ENCODE assay signal across 1 cellular context in the genomic region with DNA sequence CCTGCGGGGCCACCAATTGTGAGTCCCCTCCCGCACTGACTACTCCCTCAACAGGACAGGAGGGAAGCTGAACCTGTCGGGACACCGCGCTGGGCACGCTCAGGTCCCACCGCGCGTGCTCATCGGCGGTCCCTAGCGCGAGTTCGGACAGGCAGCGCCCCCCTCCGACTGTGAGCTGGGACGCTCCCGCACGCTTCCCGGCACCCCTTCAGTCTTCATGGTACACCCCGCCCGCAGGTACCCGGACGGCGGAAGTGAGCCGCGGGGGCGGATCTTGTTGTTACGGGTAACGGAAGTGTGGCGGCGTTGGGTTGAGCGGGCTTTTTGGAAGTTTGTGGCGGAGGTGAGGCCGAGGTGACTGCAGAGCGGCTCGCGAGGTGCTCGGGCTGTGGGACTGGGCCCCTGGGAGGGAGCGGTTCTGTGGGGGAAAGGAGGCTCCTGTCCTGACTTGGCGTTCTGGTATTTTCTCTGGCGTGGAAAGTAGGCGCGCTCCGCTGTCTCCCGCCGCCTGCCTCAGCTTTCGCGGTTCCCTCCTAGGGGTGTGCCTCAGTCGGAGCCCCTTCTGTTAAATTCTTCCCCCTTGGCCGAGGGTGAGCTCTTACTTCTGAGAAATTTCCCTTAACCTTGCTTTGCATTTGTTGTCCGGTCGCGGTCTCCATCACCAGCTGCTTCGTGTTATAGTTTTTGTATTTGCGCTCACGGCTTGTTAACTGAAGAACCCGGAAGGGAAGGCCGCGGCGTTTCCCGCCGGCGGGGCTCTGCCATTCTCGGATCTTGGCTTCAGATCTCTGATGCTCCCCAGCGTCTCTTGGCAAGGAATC.
A peak's percentile ranks its signal among the peaks of the same experiment; 100 is the strongest.
TF ChIP-seq lines count a peak whose summit lies in the region.

A gene (plus strand): TSS at position 289 of the 821 bp plus-strand sequence. CDS start 3,669 bp downstream, outside the sequence.

TF ChIP-seq in HepG2, 621 proteins besides CTCF, POLR2A, EP300 and RAD21 (continued from another document and continues in another):
- TF ChIP-seq, protein P1, sequence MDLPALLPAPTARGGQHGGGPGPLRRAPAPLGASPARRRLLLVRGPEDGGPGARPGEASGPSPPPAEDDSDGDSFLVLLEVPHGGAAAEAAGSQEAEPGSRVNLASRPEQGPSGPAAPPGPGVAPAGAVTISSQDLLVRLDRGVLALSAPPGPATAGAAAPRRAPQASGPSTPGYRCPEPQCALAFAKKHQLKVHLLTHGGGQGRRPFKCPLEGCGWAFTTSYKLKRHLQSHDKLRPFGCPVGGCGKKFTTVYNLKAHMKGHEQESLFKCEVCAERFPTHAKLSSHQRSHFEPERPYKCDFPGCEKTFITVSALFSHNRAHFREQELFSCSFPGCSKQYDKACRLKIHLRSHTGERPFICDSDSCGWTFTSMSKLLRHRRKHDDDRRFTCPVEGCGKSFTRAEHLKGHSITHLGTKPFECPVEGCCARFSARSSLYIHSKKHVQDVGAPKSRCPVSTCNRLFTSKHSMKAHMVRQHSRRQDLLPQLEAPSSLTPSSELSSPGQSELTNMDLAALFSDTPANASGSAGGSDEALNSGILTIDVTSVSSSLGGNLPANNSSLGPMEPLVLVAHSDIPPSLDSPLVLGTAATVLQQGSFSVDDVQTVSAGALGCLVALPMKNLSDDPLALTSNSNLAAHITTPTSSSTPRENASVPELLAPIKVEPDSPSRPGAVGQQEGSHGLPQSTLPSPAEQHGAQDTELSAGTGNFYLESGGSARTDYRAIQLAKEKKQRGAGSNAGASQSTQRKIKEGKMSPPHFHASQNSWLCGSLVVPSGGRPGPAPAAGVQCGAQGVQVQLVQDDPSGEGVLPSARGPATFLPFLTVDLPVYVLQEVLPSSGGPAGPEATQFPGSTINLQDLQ (CRISPR knock-in tag; IDR thresholded peaks at IDR 0.05) = 0 out of 2 replicates have a peak, but pooled peaks have one; percentile 41
- TF ChIP-seq, protein P2, sequence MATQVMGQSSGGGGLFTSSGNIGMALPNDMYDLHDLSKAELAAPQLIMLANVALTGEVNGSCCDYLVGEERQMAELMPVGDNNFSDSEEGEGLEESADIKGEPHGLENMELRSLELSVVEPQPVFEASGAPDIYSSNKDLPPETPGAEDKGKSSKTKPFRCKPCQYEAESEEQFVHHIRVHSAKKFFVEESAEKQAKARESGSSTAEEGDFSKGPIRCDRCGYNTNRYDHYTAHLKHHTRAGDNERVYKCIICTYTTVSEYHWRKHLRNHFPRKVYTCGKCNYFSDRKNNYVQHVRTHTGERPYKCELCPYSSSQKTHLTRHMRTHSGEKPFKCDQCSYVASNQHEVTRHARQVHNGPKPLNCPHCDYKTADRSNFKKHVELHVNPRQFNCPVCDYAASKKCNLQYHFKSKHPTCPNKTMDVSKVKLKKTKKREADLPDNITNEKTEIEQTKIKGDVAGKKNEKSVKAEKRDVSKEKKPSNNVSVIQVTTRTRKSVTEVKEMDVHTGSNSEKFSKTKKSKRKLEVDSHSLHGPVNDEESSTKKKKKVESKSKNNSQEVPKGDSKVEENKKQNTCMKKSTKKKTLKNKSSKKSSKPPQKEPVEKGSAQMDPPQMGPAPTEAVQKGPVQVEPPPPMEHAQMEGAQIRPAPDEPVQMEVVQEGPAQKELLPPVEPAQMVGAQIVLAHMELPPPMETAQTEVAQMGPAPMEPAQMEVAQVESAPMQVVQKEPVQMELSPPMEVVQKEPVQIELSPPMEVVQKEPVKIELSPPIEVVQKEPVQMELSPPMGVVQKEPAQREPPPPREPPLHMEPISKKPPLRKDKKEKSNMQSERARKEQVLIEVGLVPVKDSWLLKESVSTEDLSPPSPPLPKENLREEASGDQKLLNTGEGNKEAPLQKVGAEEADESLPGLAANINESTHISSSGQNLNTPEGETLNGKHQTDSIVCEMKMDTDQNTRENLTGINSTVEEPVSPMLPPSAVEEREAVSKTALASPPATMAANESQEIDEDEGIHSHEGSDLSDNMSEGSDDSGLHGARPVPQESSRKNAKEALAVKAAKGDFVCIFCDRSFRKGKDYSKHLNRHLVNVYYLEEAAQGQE (IDR thresholded peaks at IDR 0.05; ENCODE audit: borderline replicate concordance in 1 of 2, low read depth in 1 of 2, low read length in 2 of 2) = no peak
- TF ChIP-seq ISX (CRISPR knock-in tag; conservative IDR thresholded peaks at IDR 0.05) (peak; percentile 57; the same call in 1 of the 2 replicates), ZEB1 (IDR thresholded peaks at IDR 0.05; ENCODE audit: insufficient replicate concordance, low read depth) (peak; percentile 45), ETV5 (CRISPR knock-in tag; IDR thresholded peaks at IDR 0.05; ENCODE audit: borderline replicate concordance) (peak; percentile 72), SRSF1 (optimal IDR thresholded peaks at IDR 0.05; ENCODE audit: low read depth, low read length) (peak; percentile 88), ARNTL (CRISPR knock-in tag; IDR thresholded peaks at IDR 0.05) (0 out of 2 replicates have a peak, but pooled peaks have one; percentile 51), NKX3-1 (CRISPR knock-in tag; IDR thresholded peaks at IDR 0.05) (0 out of 2 replicates have a peak, but pooled peaks have one; percentile 20), TCF12 (IDR thresholded peaks at IDR 0.05) (no peak), TCF12 (CRISPR knock-in tag; IDR thresholded peaks at IDR 0.05) (peak; percentile 56; the same call in 1 of the 2 replicates), ZFP90 (CRISPR knock-in tag; IDR thresholded peaks at IDR 0.05; ENCODE audit: borderline replicate concordance) (peak; percentile 26; the same call in 1 of the 2 replicates), RELA (CRISPR knock-in tag; IDR thresholded peaks at IDR 0.05) (peak; percentile 71; the same call in 1 of the 2 replicates), ZFP36L1 (CRISPR knock-in tag; IDR thresholded peaks at IDR 0.05) (peak; percentile 91), POLR2G (IDR thresholded peaks at IDR 0.05; ENCODE audit: low read depth, low read length) (peak; percentile 62), MEIS1 (CRISPR knock-in tag; IDR thresholded peaks at IDR 0.05; ENCODE audit: borderline replicate concordance) (no peak; the same call in 1 of the 2 replicates), ZNF446 (CRISPR knock-in tag; IDR thresholded peaks at IDR 0.05) (no peak), NFYB (CRISPR knock-in tag; IDR thresholded peaks at IDR 0.05) (no peak; the same call in 1 of the 2 replicates), KMT2A (CRISPR knock-in tag; IDR thresholded peaks at IDR 0.05) (peak; percentile 87; the same call in 1 of the 2 replicates), SAP130 (CRISPR knock-in tag; IDR thresholded peaks at IDR 0.05; ENCODE audit: low read depth) (peak; percentile 100), HMGA1 (CRISPR knock-in tag; conservative IDR thresholded peaks at IDR 0.05) (no peak), ZC3H4 (CRISPR knock-in tag; IDR thresholded peaks at IDR 0.05; ENCODE audit: borderline replicate concordance) (no peak), REPIN1 (CRISPR knock-in tag; IDR thresholded peaks at IDR 0.05; ENCODE audit: borderline replicate concordance, low read depth) (peak; percentile 89; the same call in 1 of the 2 replicates), ZNF296 (CRISPR knock-in tag; conservative IDR thresholded peaks at IDR 0.05) (peak; percentile 44; the same call in 1 of the 2 replicates), XBP1 (CRISPR knock-in tag; IDR thresholded peaks at IDR 0.05) (no peak), FOXA3 (CRISPR knock-in tag; IDR thresholded peaks at IDR 0.05) (peak; percentile 32), EED (CRISPR knock-in tag; IDR thresholded peaks at IDR 0.05) (peak; percentile 86; the same call in 1 of the 2 replicates)
- TF ChIP-seq, protein P3, sequence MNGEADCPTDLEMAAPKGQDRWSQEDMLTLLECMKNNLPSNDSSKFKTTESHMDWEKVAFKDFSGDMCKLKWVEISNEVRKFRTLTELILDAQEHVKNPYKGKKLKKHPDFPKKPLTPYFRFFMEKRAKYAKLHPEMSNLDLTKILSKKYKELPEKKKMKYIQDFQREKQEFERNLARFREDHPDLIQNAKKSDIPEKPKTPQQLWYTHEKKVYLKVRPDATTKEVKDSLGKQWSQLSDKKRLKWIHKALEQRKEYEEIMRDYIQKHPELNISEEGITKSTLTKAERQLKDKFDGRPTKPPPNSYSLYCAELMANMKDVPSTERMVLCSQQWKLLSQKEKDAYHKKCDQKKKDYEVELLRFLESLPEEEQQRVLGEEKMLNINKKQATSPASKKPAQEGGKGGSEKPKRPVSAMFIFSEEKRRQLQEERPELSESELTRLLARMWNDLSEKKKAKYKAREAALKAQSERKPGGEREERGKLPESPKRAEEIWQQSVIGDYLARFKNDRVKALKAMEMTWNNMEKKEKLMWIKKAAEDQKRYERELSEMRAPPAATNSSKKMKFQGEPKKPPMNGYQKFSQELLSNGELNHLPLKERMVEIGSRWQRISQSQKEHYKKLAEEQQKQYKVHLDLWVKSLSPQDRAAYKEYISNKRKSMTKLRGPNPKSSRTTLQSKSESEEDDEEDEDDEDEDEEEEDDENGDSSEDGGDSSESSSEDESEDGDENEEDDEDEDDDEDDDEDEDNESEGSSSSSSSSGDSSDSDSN (CRISPR knock-in tag; IDR thresholded peaks at IDR 0.05) = peak; percentile 74
- TF ChIP-seq, protein P4, sequence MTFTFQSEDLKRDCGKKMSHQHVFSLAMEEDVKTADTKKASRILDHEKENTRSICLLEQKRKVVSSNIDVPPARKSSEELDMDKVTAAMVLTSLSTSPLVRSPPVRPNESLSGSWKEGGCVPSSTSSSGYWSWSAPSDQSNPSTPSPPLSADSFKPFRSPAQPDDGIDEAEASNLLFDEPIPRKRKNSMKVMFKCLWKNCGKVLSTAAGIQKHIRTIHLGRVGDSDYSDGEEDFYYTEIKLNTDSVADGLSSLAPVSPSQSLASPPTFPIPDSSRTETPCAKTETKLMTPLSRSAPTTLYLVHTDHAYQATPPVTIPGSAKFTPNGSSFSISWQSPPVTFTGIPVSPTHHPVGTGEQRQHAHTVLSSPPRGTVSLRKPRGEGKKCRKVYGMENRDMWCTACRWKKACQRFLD (CRISPR knock-in tag; IDR thresholded peaks at IDR 0.05; ENCODE audit: borderline replicate concordance) = no peak
- TF ChIP-seq, protein P5, sequence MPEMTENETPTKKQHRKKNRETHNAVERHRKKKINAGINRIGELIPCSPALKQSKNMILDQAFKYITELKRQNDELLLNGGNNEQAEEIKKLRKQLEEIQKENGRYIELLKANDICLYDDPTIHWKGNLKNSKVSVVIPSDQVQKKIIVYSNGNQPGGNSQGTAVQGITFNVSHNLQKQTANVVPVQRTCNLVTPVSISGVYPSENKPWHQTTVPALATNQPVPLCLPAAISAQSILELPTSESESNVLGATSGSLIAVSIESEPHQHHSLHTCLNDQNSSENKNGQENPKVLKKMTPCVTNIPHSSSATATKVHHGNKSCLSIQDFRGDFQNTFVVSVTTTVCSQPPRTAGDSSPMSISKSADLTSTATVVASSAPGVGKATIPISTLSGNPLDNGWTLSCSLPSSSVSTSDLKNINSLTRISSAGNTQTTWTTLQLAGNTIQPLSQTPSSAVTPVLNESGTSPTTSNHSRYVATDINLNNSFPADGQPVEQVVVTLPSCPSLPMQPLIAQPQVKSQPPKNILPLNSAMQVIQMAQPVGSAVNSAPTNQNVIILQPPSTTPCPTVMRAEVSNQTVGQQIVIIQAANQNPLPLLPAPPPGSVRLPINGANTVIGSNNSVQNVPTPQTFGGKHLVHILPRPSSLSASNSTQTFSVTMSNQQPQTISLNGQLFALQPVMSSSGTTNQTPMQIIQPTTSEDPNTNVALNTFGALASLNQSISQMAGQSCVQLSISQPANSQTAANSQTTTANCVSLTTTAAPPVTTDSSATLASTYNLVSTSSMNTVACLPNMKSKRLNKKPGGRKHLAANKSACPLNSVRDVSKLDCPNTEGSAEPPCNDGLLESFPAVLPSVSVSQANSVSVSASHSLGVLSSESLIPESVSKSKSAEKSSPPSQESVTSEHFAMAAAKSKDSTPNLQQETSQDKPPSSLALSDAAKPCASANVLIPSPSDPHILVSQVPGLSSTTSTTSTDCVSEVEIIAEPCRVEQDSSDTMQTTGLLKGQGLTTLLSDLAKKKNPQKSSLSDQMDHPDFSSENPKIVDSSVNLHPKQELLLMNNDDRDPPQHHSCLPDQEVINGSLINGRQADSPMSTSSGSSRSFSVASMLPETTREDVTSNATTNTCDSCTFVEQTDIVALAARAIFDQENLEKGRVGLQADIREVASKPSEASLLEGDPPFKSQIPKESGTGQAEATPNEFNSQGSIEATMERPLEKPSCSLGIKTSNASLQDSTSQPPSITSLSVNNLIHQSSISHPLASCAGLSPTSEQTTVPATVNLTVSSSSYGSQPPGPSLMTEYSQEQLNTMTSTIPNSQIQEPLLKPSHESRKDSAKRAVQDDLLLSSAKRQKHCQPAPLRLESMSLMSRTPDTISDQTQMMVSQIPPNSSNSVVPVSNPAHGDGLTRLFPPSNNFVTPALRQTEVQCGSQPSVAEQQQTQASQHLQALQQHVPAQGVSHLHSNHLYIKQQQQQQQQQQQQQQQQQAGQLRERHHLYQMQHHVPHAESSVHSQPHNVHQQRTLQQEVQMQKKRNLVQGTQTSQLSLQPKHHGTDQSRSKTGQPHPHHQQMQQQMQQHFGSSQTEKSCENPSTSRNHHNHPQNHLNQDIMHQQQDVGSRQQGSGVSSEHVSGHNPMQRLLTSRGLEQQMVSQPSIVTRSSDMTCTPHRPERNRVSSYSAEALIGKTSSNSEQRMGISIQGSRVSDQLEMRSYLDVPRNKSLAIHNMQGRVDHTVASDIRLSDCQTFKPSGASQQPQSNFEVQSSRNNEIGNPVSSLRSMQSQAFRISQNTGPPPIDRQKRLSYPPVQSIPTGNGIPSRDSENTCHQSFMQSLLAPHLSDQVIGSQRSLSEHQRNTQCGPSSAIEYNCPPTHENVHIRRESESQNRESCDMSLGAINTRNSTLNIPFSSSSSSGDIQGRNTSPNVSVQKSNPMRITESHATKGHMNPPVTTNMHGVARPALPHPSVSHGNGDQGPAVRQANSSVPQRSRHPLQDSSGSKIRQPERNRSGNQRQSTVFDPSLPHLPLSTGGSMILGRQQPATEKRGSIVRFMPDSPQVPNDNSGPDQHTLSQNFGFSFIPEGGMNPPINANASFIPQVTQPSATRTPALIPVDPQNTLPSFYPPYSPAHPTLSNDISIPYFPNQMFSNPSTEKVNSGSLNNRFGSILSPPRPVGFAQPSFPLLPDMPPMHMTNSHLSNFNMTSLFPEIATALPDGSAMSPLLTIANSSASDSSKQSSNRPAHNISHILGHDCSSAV (CRISPR knock-in tag; IDR thresholded peaks at IDR 0.05; ENCODE audit: borderline replicate concordance) = no peak
- TF ChIP-seq, protein P6, sequence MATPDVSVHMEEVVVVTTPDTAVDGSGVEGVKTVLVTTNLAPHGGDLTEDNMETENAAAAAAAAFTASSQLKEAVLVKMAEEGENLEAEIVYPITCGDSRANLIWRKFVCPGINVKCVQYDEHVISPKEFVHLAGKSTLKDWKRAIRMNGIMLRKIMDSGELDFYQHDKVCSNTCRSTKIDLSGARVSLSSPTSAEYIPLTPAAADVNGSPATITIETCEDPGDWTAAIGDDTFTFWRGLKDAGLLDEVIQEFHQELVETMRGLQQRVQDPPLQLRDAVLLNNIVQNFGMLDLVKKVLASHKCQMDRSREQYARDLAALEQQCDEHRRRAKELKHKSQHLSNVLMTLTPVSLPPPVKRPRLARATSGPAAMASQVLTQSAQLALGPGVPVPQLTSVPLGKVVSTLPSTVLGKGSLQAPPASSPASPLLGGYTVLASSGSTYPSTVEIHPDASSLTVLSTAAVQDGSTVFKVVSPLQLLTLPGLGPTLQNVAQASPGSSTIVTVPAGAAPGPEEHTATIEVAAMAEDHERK (CRISPR knock-in tag; IDR thresholded peaks at IDR 0.05; ENCODE audit: low read depth) = no peak
- TF ChIP-seq, protein P7, sequence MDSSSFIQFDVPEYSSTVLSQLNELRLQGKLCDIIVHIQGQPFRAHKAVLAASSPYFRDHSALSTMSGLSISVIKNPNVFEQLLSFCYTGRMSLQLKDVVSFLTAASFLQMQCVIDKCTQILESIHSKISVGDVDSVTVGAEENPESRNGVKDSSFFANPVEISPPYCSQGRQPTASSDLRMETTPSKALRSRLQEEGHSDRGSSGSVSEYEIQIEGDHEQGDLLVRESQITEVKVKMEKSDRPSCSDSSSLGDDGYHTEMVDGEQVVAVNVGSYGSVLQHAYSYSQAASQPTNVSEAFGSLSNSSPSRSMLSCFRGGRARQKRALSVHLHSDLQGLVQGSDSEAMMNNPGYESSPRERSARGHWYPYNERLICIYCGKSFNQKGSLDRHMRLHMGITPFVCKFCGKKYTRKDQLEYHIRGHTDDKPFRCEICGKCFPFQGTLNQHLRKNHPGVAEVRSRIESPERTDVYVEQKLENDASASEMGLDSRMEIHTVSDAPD (CRISPR knock-in tag; IDR thresholded peaks at IDR 0.05) = 0 out of 2 replicates have a peak, but pooled peaks have one; percentile 33
